In the genomic region with DNA sequence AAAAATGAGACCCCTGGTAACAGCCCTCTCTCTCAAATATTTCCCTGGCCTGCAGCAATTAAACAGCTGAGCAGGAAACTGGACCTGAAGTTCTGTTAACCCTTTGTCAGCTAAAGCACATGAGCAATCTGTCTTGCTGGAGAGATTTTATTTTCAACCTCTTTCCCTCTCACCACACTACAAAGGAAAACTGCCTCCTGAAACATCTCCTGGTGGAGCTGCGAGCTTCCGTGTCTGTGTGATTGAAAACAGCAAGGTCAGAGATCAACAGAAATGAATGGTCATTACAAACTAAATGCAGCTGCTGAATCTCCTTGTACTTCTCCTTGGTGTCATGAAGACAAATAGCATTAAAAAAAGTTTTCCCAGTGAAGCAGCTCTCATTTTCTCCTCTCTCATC, we compare ENCODE assay signal across 28 cellular contexts.
"Had no signal": no experiment of that assay in that cellular context is flagged by ENCODE, and none has a peak within 500 bp of the region (broad histone marks: within the 10 kb centered on the region; RNA-seq: fewer than 3 reads in every experiment).

No MANE protein-coding gene starts in this region.

- H2AFZ ChIP-seq: hepatocyte had no signal

- H3K27ac ChIP-seq: gastrocnemius medialis, hepatocyte, skin epidermis, thoracic aorta, upper lobe of left lung, vagina had no signal

- H3K9me3 ChIP-seq: gastrocnemius medialis, thoracic aorta, upper lobe of left lung, vagina had no signal

- H3K36me3 ChIP-seq: gastrocnemius medialis, thoracic aorta, upper lobe of left lung, vagina had no signal

- ATAC-seq: activated CD8-positive, alpha-beta T cell treated with anti-CD3 and anti-CD28 coated beads for 36 hours; activated T-cell treated with anti-CD3 and anti-CD28 coated beads, Interleukin-2, amount 50 U/mL, for 4 hours; activated T-helper 17 cell treated with anti-CD3 and anti-CD28 coated beads, Interleukin-2, amount 50 U/mL, for 72 hours; gastrocnemius medialis; left cardiac atrium; naive thymus-derived CD4-positive, alpha-beta T cell; sciatic nerve; stimulated activated naive CD8-positive, alpha-beta T cell treated with anti-CD3 and anti-CD28 coated beads, Interleukin-15, Interleukin-2, amounts not matched to agents 100 U/mL and 50 U/mL, for 24 hours had no signal

- FAIRE-seq: endometrium had no signal

- H3K27me3 ChIP-seq: gastrocnemius medialis, hepatocyte, upper lobe of left lung, vagina had no signal

- DNase-seq: activated B cell treated with CpG ODN at 0.5 μM for 24 hours; activated CD4-positive, alpha-beta T cell treated with anti-CD3 and anti-CD28 coated beads, Interleukin-2, amount 50 U/mL, for 1 hour; activated CD8-positive, alpha-beta T cell treated with anti-CD3 and anti-CD28 coated beads for 36 hours; activated gamma-delta T cell treated with Interleukin-2 at 50 U/mL for 16 hours; activated naive CD4-positive, alpha-beta T cell treated with anti-CD3 and anti-CD28 coated beads, Interleukin-2, amount 50 U/mL, for 16 hours; activated T-cell treated with anti-CD3 and anti-CD28 coated beads, Interleukin-2, amount 50 U/mL, for 4 hours; amygdala; caudate nucleus; effector CD4-positive, alpha-beta T cell; gastrocnemius medialis; islet precursor cell; left cardiac atrium; mammary epithelial cell; midbrain; naive thymus-derived CD4-positive, alpha-beta T cell; posterior cingulate gyrus; stimulated activated CD4-positive, alpha-beta T cell treated with anti-CD3 and anti-CD28 coated beads, Interleukin-12 subunit alpha, Interleukin-12 subunit beta, amount 100 ng/mL, for 4 hours; stimulated activated CD4-positive, alpha-beta T cell treated with anti-CD3 and anti-CD28 coated beads, Interleukin-4, amount 100 ng/mL, for 1 hour; stimulated activated naive CD8-positive, alpha-beta T cell treated with anti-CD3 and anti-CD28 coated beads, Interleukin-15, Interleukin-2, amounts not matched to agents 100 U/mL and 50 U/mL, for 24 hours; T-helper 1 cell; upper lobe of left lung had no signal

- H3K4me3 ChIP-seq: gastrocnemius medialis, hepatocyte, skin epidermis, thoracic aorta, upper lobe of left lung, vagina had no signal

- H3K4me1 ChIP-seq: gastrocnemius medialis, upper lobe of left lung, vagina had no signal

- H3K4me2 ChIP-seq: hepatocyte had no signal

- H3K79me2 ChIP-seq: hepatocyte had no signal
